Comparison of ENCODE assay signal across 7 cellular contexts in genomic region chr9:121759996-121760395, GRCh38.
"Had no signal": no experiment of that assay in that cellular context is flagged by ENCODE, and none has a peak within 500 bp of the region (broad histone marks: within the 10 kb centered on the region; RNA-seq: fewer than 3 reads in every experiment).

No MANE protein-coding gene starts in this region.

- ATAC-seq: HCT116 had no signal

- H3K27ac ChIP-seq: GM23248 had no signal

- H3K4me3 ChIP-seq: GM23248, HAP-1 had no signal

- H2AFZ ChIP-seq: GM23248 had no signal

- H3K9ac ChIP-seq: GM23248 had no signal

- H3K4me1 ChIP-seq: HAP-1 had no signal

- FAIRE-seq: HTR-8/SVneo had no signal

- H3K9me3 ChIP-seq: HAP-1 had no signal

- DNase-seq: GM23248, GOT3, H7, IMR-90 had no signal
